Comparison of ENCODE assay signal across 34 cellular contexts in genomic region chr2:23677836-23678235, GRCh38.
"Had no signal": no experiment of that assay in that cellular context is flagged by ENCODE, and none has a peak within 500 bp of the region (broad histone marks: within the 10 kb centered on the region; RNA-seq: fewer than 3 reads in every experiment).

No MANE protein-coding gene starts in this region.

- H3K27ac ChIP-seq: KMS-11 had no signal

- DNase-seq: Karpas-422, Kasumi-1, KG1, MG63, MM.1S, MV-4-11, NCI-H1048, NCI-H1092, NCI-H1092 treated with DMSO at 0.1 percent for 48 hours, NCI-H1105, NCI-H1105 treated with DMSO at 0.1 percent for 48 hours, NCI-H1417, NCI-H1417 treated with DMSO at 0.1 percent for 48 hours, NCI-H1436, NCI-H1436 treated with DMSO at 0.1 percent for 48 hours, NCI-H146, NCI-H1694, NCI-H1694 treated with DMSO at 0.1 percent for 48 hours, NCI-H187, NCI-H187 treated with DMSO at 0.1 percent for 48 hours, NCI-H1930, NCI-H2029, NCI-H2029 treated with DMSO at 0.1 percent for 48 hours, NCI-H2081, NCI-H2081 treated with DMSO at 0.1 percent for 48 hours, NCI-H2107, NCI-H2171, NCI-H2171 treated with DMSO at 0.1 percent for 48 hours, NCI-H2227 treated with DMSO at 0.1 percent for 48 hours, NCI-H345, NCI-H446, NCI-H446 treated with DMSO at 0.1 percent for 48 hours, NCI-H510A had no signal

- H3K4me3 ChIP-seq: MG63 had no signal

- H3K4me2 ChIP-seq: KMS-11 had no signal

- H3K36me3 ChIP-seq: MG63 had no signal

- H3K27me3 ChIP-seq: MG63 had no signal

- H3K9ac ChIP-seq: KMS-11 had no signal
